Comparison of ENCODE assay signal across 13 cellular contexts in the genomic region with DNA sequence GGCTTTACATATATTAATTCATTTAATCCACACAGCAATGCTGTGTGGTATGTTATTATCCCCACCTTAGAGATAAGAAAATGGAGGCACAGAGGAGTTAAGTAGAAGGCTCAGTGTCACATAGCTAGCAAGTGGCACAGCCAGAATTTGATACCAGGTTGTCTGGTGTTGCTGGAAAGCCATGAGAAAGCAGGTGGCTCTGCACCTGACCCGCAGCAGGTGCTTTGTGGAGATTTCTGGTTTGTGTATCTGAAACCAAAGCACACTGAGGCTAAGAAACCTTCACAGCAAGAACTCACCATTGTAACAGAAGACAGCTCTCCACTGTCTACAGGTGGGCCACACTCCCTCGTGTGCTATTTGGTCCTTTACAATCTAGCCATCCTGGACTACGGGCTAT. TPM values are rescaled to one million over a fixed set of nuclear protein-coding genes. Genes with fewer than 3 reads are reported as not detected.
DNase-seq lines count a peak whose midpoint lies in the region; ATAC-seq and TF ChIP-seq lines count a peak whose summit lies in the region.
"Had no signal": no experiment of that assay in that cellular context is flagged by ENCODE, and none has a peak within 500 bp of the region (broad histone marks: within the 10 kb centered on the region; RNA-seq: fewer than 3 reads in every experiment).

No MANE protein-coding gene starts in this region.

- H3K36me3 Mint-ChIP-seq in T-helper 1 cell treated with Interleukin-12 subunit alpha and Interleukin-12 subunit beta and Interleukin-4 antibody, amounts not matched to agents 30 μg/mL and 1 μg/mL, for 36 hours (ENCODE audit: low read depth): peaks cover 26% of the 10 kb centered on the region

- TF ChIP-seq CTCF in spleen (IDR thresholded peaks at IDR 0.05 in 8 of 11, conservative IDR thresholded peaks at IDR 0.05 in 3 of 11): no peak

- H3K4me1 Mint-ChIP-seq in T-helper 1 cell treated with Interleukin-12 subunit alpha and Interleukin-12 subunit beta and Interleukin-4 antibody, amounts not matched to agents 30 μg/mL and 1 μg/mL, for 36 hours (ENCODE audit: low read depth): peaks cover 53% of the 10 kb centered on the region

- intact Hi-C loops in spleen (cut with DNase I; ENCODE audit: low total_unique reads): no loop called here

- H3K4me3 Mint-ChIP-seq in T-helper 1 cell treated with Interleukin-12 subunit alpha and Interleukin-12 subunit beta and Interleukin-4 antibody, amounts not matched to agents 30 μg/mL and 1 μg/mL, for 36 hours: no peak overlapping the region

- H3K36me3 ChIP-seq in duodenal mucosa (ENCODE audit: control insufficient read depth in 1 of 2, insufficient read depth in 2 of 2, low read length in 2 of 2): peaks cover 3 to 15% of the 10 kb centered on the region in 2 donors
- peaks cover 0 to 61% (median 14%) of the 10 kb centered on the region in 6 donors for H3K36me3 ChIP-seq in spleen

- DNase-seq in T-helper 1 cell: no peak
- peak; percentile 55 for DNase-seq in NCI-H146 (lab: John Stamatoyannopoulos, UW)
- DNase-seq in spleen: no peak
- no peak for DNase-seq in germinal center (ENCODE audit: low spot score)
- no peak for DNase-seq in NCI-H187 (lab: John Stamatoyannopoulos, UW)
- DNase-seq: ACHN, activated gamma-delta T cell treated with Interleukin-2 at 50 U/mL for 16 hours, GF-D8, NCI-H1092 had no signal

- H3K9me3 Mint-ChIP-seq in T-helper 1 cell treated with Interleukin-12 subunit alpha and Interleukin-12 subunit beta and Interleukin-4 antibody, amounts not matched to agents 30 μg/mL and 1 μg/mL, for 36 hours: no peaks in the 10 kb centered on the region

- peak overlapping the region; percentile 9 to 43 for H3K9ac ChIP-seq in duodenal mucosa (ENCODE audit: low read depth in 1 of 2, low read length in 2 of 2)

- H3K27me3 Mint-ChIP-seq in T-helper 1 cell treated with Interleukin-12 subunit alpha and Interleukin-12 subunit beta and Interleukin-4 antibody, amounts not matched to agents 30 μg/mL and 1 μg/mL, for 36 hours (ENCODE audit: low read depth): no peaks in the 10 kb centered on the region
- H3K27me3 Mint-ChIP-seq: progenitor cell of endocrine pancreas had no signal

- no peak overlapping the region for H3K4me3 ChIP-seq in duodenal mucosa (ENCODE audit: low read depth in 1 of 2, low read length in 2 of 2)
- H3K4me3 ChIP-seq in spleen: peak overlapping the region in 1 of 8 donors; percentile 43

- no peak for ATAC-seq in GM21529 (IDR thresholded peaks at IDR 0.05; ENCODE audit: unreplicated experiment)

- H3K27ac Mint-ChIP-seq in T-helper 1 cell treated with Interleukin-12 subunit alpha and Interleukin-12 subunit beta and Interleukin-4 antibody, amounts not matched to agents 30 μg/mL and 1 μg/mL, for 36 hours: peak overlapping the region; percentile 7

- H3K27ac ChIP-seq in duodenal mucosa (ENCODE audit: low read depth, low read length) (no peak overlapping the region), spleen (peak overlapping the region; percentile 63 to 93 (median 84))

- H3K27me3 ChIP-seq in duodenal mucosa (ENCODE audit: control insufficient read depth in 1 of 2, insufficient read depth in 2 of 2, low read length in 2 of 2): no peaks in the 10 kb centered on the region
- no peaks in the 10 kb centered on the region for H3K27me3 ChIP-seq in spleen (replicated peaks in 1 of 7)

- H3K4me1 ChIP-seq in duodenal mucosa (ENCODE audit: control insufficient read depth in 1 of 2, insufficient read depth in 2 of 2, low read length in 2 of 2) (peaks cover 45 to 50% of the 10 kb centered on the region in 2 donors), spleen (peaks cover 66 to 100% (median 91%) of the 10 kb centered on the region in 6 donors)

- TF ChIP-seq POLR2A in spleen (IDR thresholded peaks at IDR 0.05): no peak

- H3K9me3 ChIP-seq in duodenal mucosa (ENCODE audit: control insufficient read depth in 1 of 2, low read length in 2 of 2) (no peaks in the 10 kb centered on the region), spleen (no peaks in the 10 kb centered on the region)

- WGBS in spleen, 5 donors: 64 to 82% (median 78%) methylated on average over 3 of the region's 3 CpGs

RNA-seq across cellular contexts. Expression of gene ELMO2, which starts 7.5 kb away (rescaled TPM):
- 10 to 100 TPM; 52.3 to 80.2 (median 70.0) TPM for total RNA-seq in spleen
- 10 to 100 TPM; 17.2 to 27.3 (median 18.4) TPM for polyA plus RNA-seq in spleen
